ENCODE assay signal across 21 cellular contexts in the genomic region with DNA sequence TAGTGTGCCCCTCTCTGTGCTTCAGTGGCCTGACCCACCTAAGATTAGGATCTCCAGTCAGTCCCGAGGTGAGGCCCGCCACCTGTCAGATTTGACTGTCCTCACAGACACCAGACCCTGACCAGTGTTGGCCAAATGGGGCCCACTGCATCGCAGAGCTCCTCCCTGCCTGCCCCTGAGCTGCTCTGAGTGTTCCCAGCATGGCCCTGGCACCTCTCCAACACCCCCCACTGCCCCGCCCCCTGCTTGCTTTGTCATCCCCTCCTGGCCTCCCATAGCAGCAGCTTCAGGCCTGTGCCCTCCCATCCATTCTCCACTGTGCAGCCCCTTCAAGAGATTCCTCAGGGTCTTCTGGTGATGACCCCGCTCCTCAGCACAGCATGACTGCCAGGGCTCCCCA.
DNase-seq lines count a peak whose midpoint lies in the region; ATAC-seq and TF ChIP-seq lines count a peak whose summit lies in the region.
"Had no signal": no experiment of that assay in that cellular context is flagged by ENCODE, and none has a peak within 500 bp of the region (broad histone marks: within the 10 kb centered on the region; RNA-seq: fewer than 3 reads in every experiment).

No MANE protein-coding gene starts in this region.

- intact Hi-C loops in Right ventricle myocardium superior (cut with DNase I) (no loop called here), left ventricle myocardium inferior (cut with micrococcal nuclease) (no loop called here), heart right ventricle (cut with DNase I) (no loop called here)

- no peaks in the 10 kb centered on the region for H3K4me1 Mint-ChIP-seq in type B pancreatic cell (ENCODE audit: unreplicated experiment)
- H3K4me1 Mint-ChIP-seq: activated CD4-positive, alpha-beta memory T cell treated with anti-CD3 and anti-CD28 coated beads, Interleukin-2, amount 10 ng/mL, durations not matched to agents 7 days and 5 days; activated naive CD4-positive, alpha-beta T cell treated with anti-CD3 and anti-CD28 coated beads, Interleukin-2, amount 10 ng/mL, durations not matched to agents 7 days and 5 days; naive thymus-derived CD8-positive, alpha-beta T cell had no signal

- no peak overlapping the region for H3K4me3 Mint-ChIP-seq in type B pancreatic cell
- H3K4me3 Mint-ChIP-seq: activated CD4-positive, alpha-beta memory T cell treated with anti-CD3 and anti-CD28 coated beads, Interleukin-2, amount 10 ng/mL, durations not matched to agents 7 days and 5 days; activated naive CD4-positive, alpha-beta T cell treated with anti-CD3 and anti-CD28 coated beads, Interleukin-2, amount 10 ng/mL, durations not matched to agents 7 days and 5 days; brain; naive thymus-derived CD8-positive, alpha-beta T cell had no signal

- no peaks in the 10 kb centered on the region for H3K27me3 ChIP-seq in left ventricle myocardium inferior (ENCODE audit: low read depth)
- H3K27me3 ChIP-seq in heart right ventricle: no peaks in the 10 kb centered on the region
- H3K27me3 ChIP-seq: dorsolateral prefrontal cortex had no signal

- ATAC-seq in Right ventricle myocardium superior (ENCODE audit: poor library complexity) (peak; percentile 28), heart right ventricle (peak in 5 of 8 donors; percentile 54 to 77 (median 68)), GM18498 (IDR thresholded peaks at IDR 0.05; ENCODE audit: unreplicated experiment) (no peak)
- ATAC-seq: naive thymus-derived CD8-positive, alpha-beta T cell had no signal

- peaks cover 22% of the 10 kb centered on the region for H3K4me1 ChIP-seq in left ventricle myocardium inferior
- H3K4me1 ChIP-seq in heart right ventricle: peaks cover 0 to 19% (median 7%) of the 10 kb centered on the region in 9 donors
- H3K4me1 ChIP-seq: lower lobe of right lung had no signal

- H3K27ac ChIP-seq in left ventricle myocardium inferior (replicated peaks) (no peak overlapping the region), heart right ventricle (no peak overlapping the region), coronary artery (no peak overlapping the region)
- H3K27ac ChIP-seq: C4-2B, dorsolateral prefrontal cortex, lower lobe of right lung had no signal

- H3K36me3 Mint-ChIP-seq in type B pancreatic cell: no peaks in the 10 kb centered on the region
- H3K36me3 Mint-ChIP-seq: activated naive CD4-positive, alpha-beta T cell treated with anti-CD3 and anti-CD28 coated beads, Interleukin-2, amount 10 ng/mL, durations not matched to agents 7 days and 5 days; brain; naive thymus-derived CD8-positive, alpha-beta T cell had no signal

- TF ChIP-seq CTCF in left ventricle myocardium inferior (IDR thresholded peaks at IDR 0.05; ENCODE audit: borderline replicate concordance) (no peak), heart right ventricle (IDR thresholded peaks at IDR 0.05) (no peak), type B pancreatic cell (conservative IDR thresholded peaks at IDR 0.05) (no peak), coronary artery (IDR thresholded peaks at IDR 0.05) (no peak)

- H3K27me3 Mint-ChIP-seq in type B pancreatic cell: peaks cover 17% of the 10 kb centered on the region

- DNase-seq in Right ventricle myocardium superior (no peak), left ventricle myocardium inferior (no peak), NCI-H345 (lab: John Stamatoyannopoulos, UW) (peak; percentile 51), heart right ventricle (peak; percentile 17 to 25), type B pancreatic cell (ENCODE audit: extremely low spot score, unreplicated experiment) (peak; percentile 63), coronary artery (ENCODE audit: low spot score) (no peak), DMS79 treated with DMSO at 0.1 percent for 48 hours (lab: John Stamatoyannopoulos, UW) (no peak)
- DNase-seq: activated CD4-positive, alpha-beta memory T cell treated with anti-CD3 and anti-CD28 coated beads, Interleukin-2, amount 10 ng/mL, durations not matched to agents 7 days and 5 days; activated CD8-positive, alpha-beta memory T cell treated with anti-CD3 and anti-CD28 coated beads, Interleukin-2, amount 50 U/mL, for 4 hours; activated naive CD4-positive, alpha-beta T cell treated with anti-CD3 and anti-CD28 coated beads, Interleukin-2, amount 10 ng/mL, durations not matched to agents 7 days and 5 days; cerebellar nuclear complex; foreskin melanocyte; lower lobe of right lung; NCI-H2029 treated with DMSO at 0.1 percent for 48 hours; occipital lobe; stimulated activated naive CD4-positive, alpha-beta T cell had no signal

- no peak overlapping the region for H3K4me3 ChIP-seq in left ventricle myocardium inferior
- H3K4me3 ChIP-seq in heart right ventricle: no peak overlapping the region
- H3K4me3 ChIP-seq in coronary artery: no peak overlapping the region
- H3K4me3 ChIP-seq: dorsolateral prefrontal cortex, lower lobe of right lung had no signal

- no peak overlapping the region for H3K27ac Mint-ChIP-seq in type B pancreatic cell
- H3K27ac Mint-ChIP-seq: activated CD4-positive, alpha-beta memory T cell treated with anti-CD3 and anti-CD28 coated beads, Interleukin-2, amount 10 ng/mL, durations not matched to agents 7 days and 5 days; activated naive CD4-positive, alpha-beta T cell treated with anti-CD3 and anti-CD28 coated beads, Interleukin-2, amount 10 ng/mL, durations not matched to agents 7 days and 5 days; brain had no signal

- WGBS in heart right ventricle, 2 donors: 51 to 65% methylated on average over 5 of the region's 5 CpGs

- H3K9me3 ChIP-seq in left ventricle myocardium inferior (replicated peaks) (no peaks in the 10 kb centered on the region), heart right ventricle (no peaks in the 10 kb centered on the region)
- H3K9me3 ChIP-seq: lower lobe of right lung had no signal

- no peaks in the 10 kb centered on the region for H3K36me3 ChIP-seq in left ventricle myocardium inferior
- H3K36me3 ChIP-seq in heart right ventricle: no peaks in the 10 kb centered on the region
- H3K36me3 ChIP-seq: lower lobe of right lung had no signal

- no peaks in the 10 kb centered on the region for H3K9me3 Mint-ChIP-seq in type B pancreatic cell
- H3K9me3 Mint-ChIP-seq: activated CD4-positive, alpha-beta memory T cell treated with anti-CD3 and anti-CD28 coated beads, Interleukin-2, amount 10 ng/mL, durations not matched to agents 7 days and 5 days; activated naive CD4-positive, alpha-beta T cell treated with anti-CD3 and anti-CD28 coated beads, Interleukin-2, amount 10 ng/mL, durations not matched to agents 7 days and 5 days; brain; naive thymus-derived CD8-positive, alpha-beta T cell had no signal

Comparison
In these comparisons a context has a peak if more than half of its experiments do, and no peak if none do; other contexts are left out.
1. DNase-seq: peak in NCI-H345 (single experiment), heart right ventricle (2 of 2) and type B pancreatic cell (single experiment); none in Right ventricle myocardium superior (single experiment), left ventricle myocardium inferior (single experiment), coronary artery (single experiment) and DMS79 treated with DMSO at 0.1 percent for 48 hours (single experiment).